In the genomic region with DNA sequence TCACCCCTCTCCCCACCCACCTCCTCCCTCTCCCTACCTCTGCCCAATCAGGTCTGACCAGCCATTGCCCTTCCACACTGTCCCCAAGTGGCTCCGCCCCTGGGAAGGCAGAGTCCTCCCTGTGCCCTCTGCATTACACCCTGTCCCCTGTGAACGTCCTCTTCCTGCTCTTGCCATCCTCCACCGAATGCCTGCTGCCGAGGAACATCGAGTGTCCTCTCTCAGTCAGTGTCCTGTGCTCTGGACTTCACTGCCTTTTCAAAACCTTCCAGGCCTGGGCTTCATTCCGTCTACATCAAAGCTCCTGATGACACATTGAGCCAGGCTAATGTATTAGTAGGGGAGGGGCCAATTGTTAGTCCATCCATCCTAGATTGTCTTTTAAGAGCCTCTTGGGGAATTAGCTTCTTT, we compare ENCODE assay signal across 1 cellular context.
A peak's percentile ranks its signal among the peaks of the same experiment; 100 is the strongest.
TF ChIP-seq lines count a peak whose summit lies in the region.

No MANE protein-coding gene starts in this region.

TF ChIP-seq in K562, 482 proteins besides CTCF, POLR2A, EP300 and RAD21 (continued from another document and continues in another):
- TF ChIP-seq, protein P1, sequence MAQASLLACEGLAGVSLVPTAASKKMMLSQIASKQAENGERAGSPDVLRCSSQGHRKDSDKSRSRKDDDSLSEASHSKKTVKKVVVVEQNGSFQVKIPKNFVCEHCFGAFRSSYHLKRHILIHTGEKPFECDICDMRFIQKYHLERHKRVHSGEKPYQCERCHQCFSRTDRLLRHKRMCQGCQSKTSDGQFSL (CRISPR knock-in tag; IDR thresholded peaks at IDR 0.05) = no peak
- TF ChIP-seq, protein P1 (tag; IDR thresholded peaks at IDR 0.05) = no peak
- TF ChIP-seq RFX7 (CRISPR knock-in tag; IDR thresholded peaks at IDR 0.05) (no peak), EP400 (IDR thresholded peaks at IDR 0.05) (no peak), CEBPB (tag; IDR thresholded peaks at IDR 0.05) (no peak), ZNF57 (CRISPR knock-in tag; IDR thresholded peaks at IDR 0.05) (no peak), RBM14 (IDR thresholded peaks at IDR 0.05; ENCODE audit: borderline replicate concordance, insufficient read depth, low read depth, low read length) (no peak), ESRRA (IDR thresholded peaks at IDR 0.05; ENCODE audit: borderline replicate concordance, low read depth) (peak; percentile 51; the same call in 1 of the 2 replicates), HOXB6 (CRISPR knock-in tag; IDR thresholded peaks at IDR 0.05; ENCODE audit: borderline replicate concordance) (no peak), ZNF76 (CRISPR knock-in tag; IDR thresholded peaks at IDR 0.05; ENCODE audit: borderline replicate concordance) (no peak), HIVEP1 (CRISPR knock-in tag; IDR thresholded peaks at IDR 0.05) (no peak), RHOXF2B (CRISPR knock-in tag; conservative IDR thresholded peaks at IDR 0.05) (no peak), ZNF764 (CRISPR knock-in tag; IDR thresholded peaks at IDR 0.05; ENCODE audit: low read depth) (no peak), ZC3H8 (IDR thresholded peaks at IDR 0.05) (no peak), SRSF1 (IDR thresholded peaks at IDR 0.05; ENCODE audit: low read depth, low read length) (no peak), NELFE (IDR thresholded peaks at IDR 0.05; ENCODE audit: insufficient read depth, insufficient read length) (no peak), KLF10 (CRISPR knock-in tag; IDR thresholded peaks at IDR 0.05) (no peak), CBX1 (IDR thresholded peaks at IDR 0.05; ENCODE audit: low read depth) (no peak), ZNF263 (CRISPR knock-in tag; IDR thresholded peaks at IDR 0.05; ENCODE audit: borderline replicate concordance) (peak; percentile 99), CBX8 (IDR thresholded peaks at IDR 0.05; ENCODE audit: borderline replicate concordance, extremely low read depth, low read depth, low read length, poor library complexity, severe bottlenecking) (no peak), POLR2H (tag; IDR thresholded peaks at IDR 0.05; ENCODE audit: low read depth) (no peak), SP2 (IDR thresholded peaks at IDR 0.05; ENCODE audit: extremely low read depth, low read depth, low read length, poor library complexity, severe bottlenecking) (no peak), MTF1 (CRISPR knock-in tag; IDR thresholded peaks at IDR 0.05; ENCODE audit: borderline replicate concordance) (no peak), HDAC2 (IDR thresholded peaks at IDR 0.05) (0 out of 2 replicates have a peak, but pooled peaks have one; percentile 32), RBM22 (IDR thresholded peaks at IDR 0.05; ENCODE audit: low read depth, low read length, poor library complexity, severe bottlenecking) (no peak), SAP30 (IDR thresholded peaks at IDR 0.05; ENCODE audit: borderline replicate concordance, insufficient read depth, low read depth, low read length, poor library complexity, severe bottlenecking) (no peak), STAT5B (CRISPR knock-in tag; IDR thresholded peaks at IDR 0.05) (no peak), IFI16 (CRISPR knock-in tag; IDR thresholded peaks at IDR 0.05) (no peak), TCF7 (IDR thresholded peaks at IDR 0.05; ENCODE audit: borderline replicate concordance) (no peak), POLR2G (IDR thresholded peaks at IDR 0.05; ENCODE audit: low read depth, low read length) (no peak), CREB1 (IDR thresholded peaks at IDR 0.05) (no peak), CREB1 (CRISPR knock-in tag; IDR thresholded peaks at IDR 0.05) (no peak), SRSF7 (optimal IDR thresholded peaks at IDR 0.05; ENCODE audit: low read depth, low read length) (no peak), NFIX (CRISPR knock-in tag; IDR thresholded peaks at IDR 0.05; ENCODE audit: low read depth) (no peak), ZNF586 (CRISPR knock-in tag; conservative IDR thresholded peaks at IDR 0.05) (no peak), CCAR2 (IDR thresholded peaks at IDR 0.05; ENCODE audit: low read depth, low read length) (no peak), PCBP1 (IDR thresholded peaks at IDR 0.05; ENCODE audit: low read depth, low read length, poor library complexity, severe bottlenecking) (no peak), RBM34 (IDR thresholded peaks at IDR 0.05; ENCODE audit: borderline replicate concordance, insufficient read depth, low read length) (no peak), HSF4 (CRISPR knock-in tag; IDR thresholded peaks at IDR 0.05; ENCODE audit: borderline replicate concordance) (no peak)
- TF ChIP-seq, protein P2, sequence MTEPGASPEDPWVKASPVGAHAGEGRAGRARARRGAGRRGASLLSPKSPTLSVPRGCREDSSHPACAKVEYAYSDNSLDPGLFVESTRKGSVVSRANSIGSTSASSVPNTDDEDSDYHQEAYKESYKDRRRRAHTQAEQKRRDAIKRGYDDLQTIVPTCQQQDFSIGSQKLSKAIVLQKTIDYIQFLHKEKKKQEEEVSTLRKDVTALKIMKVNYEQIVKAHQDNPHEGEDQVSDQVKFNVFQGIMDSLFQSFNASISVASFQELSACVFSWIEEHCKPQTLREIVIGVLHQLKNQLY (CRISPR knock-in tag; conservative IDR thresholded peaks at IDR 0.05) = no peak
- TF ChIP-seq, protein P3, sequence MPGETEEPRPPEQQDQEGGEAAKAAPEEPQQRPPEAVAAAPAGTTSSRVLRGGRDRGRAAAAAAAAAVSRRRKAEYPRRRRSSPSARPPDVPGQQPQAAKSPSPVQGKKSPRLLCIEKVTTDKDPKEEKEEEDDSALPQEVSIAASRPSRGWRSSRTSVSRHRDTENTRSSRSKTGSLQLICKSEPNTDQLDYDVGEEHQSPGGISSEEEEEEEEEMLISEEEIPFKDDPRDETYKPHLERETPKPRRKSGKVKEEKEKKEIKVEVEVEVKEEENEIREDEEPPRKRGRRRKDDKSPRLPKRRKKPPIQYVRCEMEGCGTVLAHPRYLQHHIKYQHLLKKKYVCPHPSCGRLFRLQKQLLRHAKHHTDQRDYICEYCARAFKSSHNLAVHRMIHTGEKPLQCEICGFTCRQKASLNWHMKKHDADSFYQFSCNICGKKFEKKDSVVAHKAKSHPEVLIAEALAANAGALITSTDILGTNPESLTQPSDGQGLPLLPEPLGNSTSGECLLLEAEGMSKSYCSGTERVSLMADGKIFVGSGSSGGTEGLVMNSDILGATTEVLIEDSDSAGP (CRISPR knock-in tag; IDR thresholded peaks at IDR 0.05) = no peak
- TF ChIP-seq, protein P4, sequence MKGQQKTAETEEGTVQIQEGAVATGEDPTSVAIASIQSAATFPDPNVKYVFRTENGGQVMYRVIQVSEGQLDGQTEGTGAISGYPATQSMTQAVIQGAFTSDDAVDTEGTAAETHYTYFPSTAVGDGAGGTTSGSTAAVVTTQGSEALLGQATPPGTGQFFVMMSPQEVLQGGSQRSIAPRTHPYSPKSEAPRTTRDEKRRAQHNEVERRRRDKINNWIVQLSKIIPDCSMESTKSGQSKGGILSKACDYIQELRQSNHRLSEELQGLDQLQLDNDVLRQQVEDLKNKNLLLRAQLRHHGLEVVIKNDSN (CRISPR knock-in tag; IDR thresholded peaks at IDR 0.05) = no peak
- TF ChIP-seq, protein P5, sequence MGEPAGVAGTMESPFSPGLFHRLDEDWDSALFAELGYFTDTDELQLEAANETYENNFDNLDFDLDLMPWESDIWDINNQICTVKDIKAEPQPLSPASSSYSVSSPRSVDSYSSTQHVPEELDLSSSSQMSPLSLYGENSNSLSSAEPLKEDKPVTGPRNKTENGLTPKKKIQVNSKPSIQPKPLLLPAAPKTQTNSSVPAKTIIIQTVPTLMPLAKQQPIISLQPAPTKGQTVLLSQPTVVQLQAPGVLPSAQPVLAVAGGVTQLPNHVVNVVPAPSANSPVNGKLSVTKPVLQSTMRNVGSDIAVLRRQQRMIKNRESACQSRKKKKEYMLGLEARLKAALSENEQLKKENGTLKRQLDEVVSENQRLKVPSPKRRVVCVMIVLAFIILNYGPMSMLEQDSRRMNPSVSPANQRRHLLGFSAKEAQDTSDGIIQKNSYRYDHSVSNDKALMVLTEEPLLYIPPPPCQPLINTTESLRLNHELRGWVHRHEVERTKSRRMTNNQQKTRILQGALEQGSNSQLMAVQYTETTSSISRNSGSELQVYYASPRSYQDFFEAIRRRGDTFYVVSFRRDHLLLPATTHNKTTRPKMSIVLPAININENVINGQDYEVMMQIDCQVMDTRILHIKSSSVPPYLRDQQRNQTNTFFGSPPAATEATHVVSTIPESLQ (CRISPR knock-in tag; IDR thresholded peaks at IDR 0.05) = no peak
- TF ChIP-seq, protein P6, sequence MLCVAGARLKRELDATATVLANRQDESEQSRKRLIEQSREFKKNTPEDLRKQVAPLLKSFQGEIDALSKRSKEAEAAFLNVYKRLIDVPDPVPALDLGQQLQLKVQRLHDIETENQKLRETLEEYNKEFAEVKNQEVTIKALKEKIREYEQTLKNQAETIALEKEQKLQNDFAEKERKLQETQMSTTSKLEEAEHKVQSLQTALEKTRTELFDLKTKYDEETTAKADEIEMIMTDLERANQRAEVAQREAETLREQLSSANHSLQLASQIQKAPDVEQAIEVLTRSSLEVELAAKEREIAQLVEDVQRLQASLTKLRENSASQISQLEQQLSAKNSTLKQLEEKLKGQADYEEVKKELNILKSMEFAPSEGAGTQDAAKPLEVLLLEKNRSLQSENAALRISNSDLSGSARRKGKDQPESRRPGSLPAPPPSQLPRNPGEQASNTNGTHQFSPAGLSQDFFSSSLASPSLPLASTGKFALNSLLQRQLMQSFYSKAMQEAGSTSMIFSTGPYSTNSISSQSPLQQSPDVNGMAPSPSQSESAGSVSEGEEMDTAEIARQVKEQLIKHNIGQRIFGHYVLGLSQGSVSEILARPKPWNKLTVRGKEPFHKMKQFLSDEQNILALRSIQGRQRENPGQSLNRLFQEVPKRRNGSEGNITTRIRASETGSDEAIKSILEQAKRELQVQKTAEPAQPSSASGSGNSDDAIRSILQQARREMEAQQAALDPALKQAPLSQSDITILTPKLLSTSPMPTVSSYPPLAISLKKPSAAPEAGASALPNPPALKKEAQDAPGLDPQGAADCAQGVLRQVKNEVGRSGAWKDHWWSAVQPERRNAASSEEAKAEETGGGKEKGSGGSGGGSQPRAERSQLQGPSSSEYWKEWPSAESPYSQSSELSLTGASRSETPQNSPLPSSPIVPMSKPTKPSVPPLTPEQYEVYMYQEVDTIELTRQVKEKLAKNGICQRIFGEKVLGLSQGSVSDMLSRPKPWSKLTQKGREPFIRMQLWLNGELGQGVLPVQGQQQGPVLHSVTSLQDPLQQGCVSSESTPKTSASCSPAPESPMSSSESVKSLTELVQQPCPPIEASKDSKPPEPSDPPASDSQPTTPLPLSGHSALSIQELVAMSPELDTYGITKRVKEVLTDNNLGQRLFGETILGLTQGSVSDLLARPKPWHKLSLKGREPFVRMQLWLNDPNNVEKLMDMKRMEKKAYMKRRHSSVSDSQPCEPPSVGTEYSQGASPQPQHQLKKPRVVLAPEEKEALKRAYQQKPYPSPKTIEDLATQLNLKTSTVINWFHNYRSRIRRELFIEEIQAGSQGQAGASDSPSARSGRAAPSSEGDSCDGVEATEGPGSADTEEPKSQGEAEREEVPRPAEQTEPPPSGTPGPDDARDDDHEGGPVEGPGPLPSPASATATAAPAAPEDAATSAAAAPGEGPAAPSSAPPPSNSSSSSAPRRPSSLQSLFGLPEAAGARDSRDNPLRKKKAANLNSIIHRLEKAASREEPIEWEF (CRISPR knock-in tag; IDR thresholded peaks at IDR 0.05) = no peak
- TF ChIP-seq, protein P7, sequence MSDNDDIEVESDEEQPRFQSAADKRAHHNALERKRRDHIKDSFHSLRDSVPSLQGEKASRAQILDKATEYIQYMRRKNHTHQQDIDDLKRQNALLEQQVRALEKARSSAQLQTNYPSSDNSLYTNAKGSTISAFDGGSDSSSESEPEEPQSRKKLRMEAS (CRISPR knock-in tag; IDR thresholded peaks at IDR 0.05) = no peak
- TF ChIP-seq, protein P8, sequence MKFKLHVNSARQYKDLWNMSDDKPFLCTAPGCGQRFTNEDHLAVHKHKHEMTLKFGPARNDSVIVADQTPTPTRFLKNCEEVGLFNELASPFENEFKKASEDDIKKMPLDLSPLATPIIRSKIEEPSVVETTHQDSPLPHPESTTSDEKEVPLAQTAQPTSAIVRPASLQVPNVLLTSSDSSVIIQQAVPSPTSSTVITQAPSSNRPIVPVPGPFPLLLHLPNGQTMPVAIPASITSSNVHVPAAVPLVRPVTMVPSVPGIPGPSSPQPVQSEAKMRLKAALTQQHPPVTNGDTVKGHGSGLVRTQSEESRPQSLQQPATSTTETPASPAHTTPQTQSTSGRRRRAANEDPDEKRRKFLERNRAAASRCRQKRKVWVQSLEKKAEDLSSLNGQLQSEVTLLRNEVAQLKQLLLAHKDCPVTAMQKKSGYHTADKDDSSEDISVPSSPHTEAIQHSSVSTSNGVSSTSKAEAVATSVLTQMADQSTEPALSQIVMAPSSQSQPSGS (CRISPR knock-in tag; IDR thresholded peaks at IDR 0.05) = no peak
- TF ChIP-seq, protein P9, sequence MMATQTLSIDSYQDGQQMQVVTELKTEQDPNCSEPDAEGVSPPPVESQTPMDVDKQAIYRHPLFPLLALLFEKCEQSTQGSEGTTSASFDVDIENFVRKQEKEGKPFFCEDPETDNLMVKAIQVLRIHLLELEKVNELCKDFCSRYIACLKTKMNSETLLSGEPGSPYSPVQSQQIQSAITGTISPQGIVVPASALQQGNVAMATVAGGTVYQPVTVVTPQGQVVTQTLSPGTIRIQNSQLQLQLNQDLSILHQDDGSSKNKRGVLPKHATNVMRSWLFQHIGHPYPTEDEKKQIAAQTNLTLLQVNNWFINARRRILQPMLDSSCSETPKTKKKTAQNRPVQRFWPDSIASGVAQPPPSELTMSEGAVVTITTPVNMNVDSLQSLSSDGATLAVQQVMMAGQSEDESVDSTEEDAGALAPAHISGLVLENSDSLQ (IDR thresholded peaks at IDR 0.05) = peak; percentile 47
- TF ChIP-seq, protein P10, sequence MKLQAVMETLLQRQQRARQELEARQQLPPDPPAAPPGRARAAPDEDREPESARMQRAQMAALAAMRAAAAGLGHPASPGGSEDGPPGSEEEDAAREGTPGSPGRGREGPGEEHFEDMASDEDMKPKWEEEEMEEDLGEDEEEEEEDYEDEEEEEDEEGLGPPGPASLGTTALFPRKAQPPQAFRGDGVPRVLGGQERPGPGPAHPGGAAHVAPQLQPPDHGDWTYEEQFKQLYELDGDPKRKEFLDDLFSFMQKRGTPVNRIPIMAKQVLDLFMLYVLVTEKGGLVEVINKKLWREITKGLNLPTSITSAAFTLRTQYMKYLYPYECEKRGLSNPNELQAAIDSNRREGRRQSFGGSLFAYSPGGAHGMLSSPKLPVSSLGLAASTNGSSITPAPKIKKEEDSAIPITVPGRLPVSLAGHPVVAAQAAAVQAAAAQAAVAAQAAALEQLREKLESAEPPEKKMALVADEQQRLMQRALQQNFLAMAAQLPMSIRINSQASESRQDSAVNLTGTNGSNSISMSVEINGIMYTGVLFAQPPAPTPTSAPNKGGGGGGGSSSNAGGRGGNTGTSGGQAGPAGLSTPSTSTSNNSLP (IDR thresholded peaks at IDR 0.05; ENCODE audit: borderline replicate concordance, low read depth, low read length) = no peak
- TF ChIP-seq, protein P11, sequence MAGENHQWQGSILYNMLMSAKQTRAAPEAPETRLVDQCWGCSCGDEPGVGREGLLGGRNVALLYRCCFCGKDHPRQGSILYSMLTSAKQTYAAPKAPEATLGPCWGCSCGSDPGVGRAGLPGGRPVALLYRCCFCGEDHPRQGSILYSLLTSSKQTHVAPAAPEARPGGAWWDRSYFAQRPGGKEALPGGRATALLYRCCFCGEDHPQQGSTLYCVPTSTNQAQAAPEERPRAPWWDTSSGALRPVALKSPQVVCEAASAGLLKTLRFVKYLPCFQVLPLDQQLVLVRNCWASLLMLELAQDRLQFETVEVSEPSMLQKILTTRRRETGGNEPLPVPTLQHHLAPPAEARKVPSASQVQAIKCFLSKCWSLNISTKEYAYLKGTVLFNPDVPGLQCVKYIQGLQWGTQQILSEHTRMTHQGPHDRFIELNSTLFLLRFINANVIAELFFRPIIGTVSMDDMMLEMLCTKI (IDR thresholded peaks at IDR 0.05; ENCODE audit: partially characterized antibody) = no peak
